8 cellular contexts compared by ENCODE assay signal in the genomic region with DNA sequence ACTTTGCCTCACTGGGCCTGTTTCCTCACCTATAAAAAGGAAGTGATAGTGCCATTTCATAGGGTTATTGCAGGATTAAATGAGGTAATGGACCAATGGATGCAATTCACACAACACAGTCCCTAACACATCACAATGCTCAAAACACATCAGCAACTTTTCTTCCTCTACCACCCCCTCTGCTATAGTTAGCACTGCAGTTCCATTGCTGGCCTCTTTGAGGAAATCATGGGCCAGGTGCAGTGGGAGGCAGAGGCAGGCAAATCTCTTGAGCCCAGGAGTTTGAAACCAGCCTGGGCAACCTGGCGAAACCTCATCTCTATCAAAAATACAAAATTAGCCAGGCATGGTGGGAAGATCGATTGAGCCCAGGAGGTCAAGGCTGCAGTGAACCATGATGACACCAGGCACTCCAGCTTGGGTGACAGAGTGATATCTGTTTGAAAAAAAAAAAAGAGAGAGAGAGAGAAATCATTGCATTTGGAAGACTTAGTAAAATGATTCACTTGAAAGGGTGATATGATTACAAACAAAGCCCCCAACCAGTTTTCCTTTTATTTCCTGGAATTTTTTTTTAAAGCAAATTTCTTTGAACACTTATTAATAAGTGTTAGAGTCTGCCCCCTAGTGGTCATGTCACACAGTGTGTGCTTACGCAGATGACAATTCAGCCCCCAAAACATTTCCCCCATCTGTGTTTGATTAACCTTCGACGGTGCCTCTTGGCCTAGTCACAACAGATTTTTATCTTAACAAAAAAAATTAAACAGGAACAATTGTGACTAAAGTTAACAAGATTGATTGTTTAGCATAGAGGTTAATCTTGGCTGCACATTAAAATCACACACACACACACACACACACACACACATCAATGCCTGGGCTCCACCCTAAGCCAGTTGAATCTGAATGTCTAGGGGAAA.
DNase-seq lines count a peak whose midpoint lies in the region; ATAC-seq and TF ChIP-seq lines count a peak whose summit lies in the region.

No MANE protein-coding gene starts in this region.

- TF ChIP-seq CTCF in 22Rv1 (IDR thresholded peaks at IDR 0.05), result peak; percentile 87
- TF ChIP-seq CTCF in OCI-LY1 (IDR thresholded peaks at IDR 0.05; ENCODE audit: low read length), result peak; percentile 86
- peak; percentile 81 for TF ChIP-seq CTCF in brain microvascular endothelial cell (IDR thresholded peaks at IDR 0.05; ENCODE audit: low read depth, low read length, missing control alignments)
- TF ChIP-seq CTCF in stomach (IDR thresholded peaks at IDR 0.05), result peak in 4 of 7 experiments; percentile 35 to 76 (median 60)

- in situ Hi-C loops in brain microvascular endothelial cell (cut with HindIII; ENCODE audit: low pct_ligation_motif_present, low sequenced_read_pairs), result no loop called here

- H3K4me2 ChIP-seq in OCI-LY1 (ENCODE audit: low read length), result no peak overlapping the region

- H3K9me2 ChIP-seq in OCI-LY1 (ENCODE audit: low read depth, low read length), result no peaks in the 10 kb centered on the region

- H3K9me3 ChIP-seq in OCI-LY1 (ENCODE audit: low read length) (no peaks in the 10 kb centered on the region), stomach (no peaks in the 10 kb centered on the region)

- H3K4me1 ChIP-seq in OCI-LY1 (ENCODE audit: insufficient read depth, low read length, severe bottlenecking), result peaks cover 4% of the 10 kb centered on the region
- H3K4me1 ChIP-seq in stomach, result no peaks in the 10 kb centered on the region

- WGBS in stomach, 5 donors, result 28 to 31% (median 29%) methylated on average over 5 of the region's 5 CpGs

- no peak overlapping the region for H3K4me3 ChIP-seq in OCI-LY1 (ENCODE audit: low read depth, low read length, poor library complexity, severe bottlenecking)
- H3K4me3 ChIP-seq in brain microvascular endothelial cell (ENCODE audit: low read depth, low read length), result no peak overlapping the region
- H3K4me3 ChIP-seq in stomach, result no peak overlapping the region

- H3F3A ChIP-seq in OCI-LY1 (ENCODE audit: insufficient read depth, low read length), result no peaks in the 10 kb centered on the region

- H3K27ac ChIP-seq in 22Rv1, result no peak overlapping the region
- H3K27ac ChIP-seq in OCI-LY1 (ENCODE audit: low read depth, low read length, poor library complexity, severe bottlenecking), result no peak overlapping the region
- H3K27ac ChIP-seq in brain microvascular endothelial cell, result no peak overlapping the region
- H3K27ac ChIP-seq in stomach, result no peak overlapping the region

- DNase-seq in ELF-1 (ENCODE audit: low read depth, low spot score), result peak; percentile 12
- peak; percentile 29 for DNase-seq in brain microvascular endothelial cell
- peak; percentile 13 for DNase-seq in kidney glomerular epithelial cell (lab: John Stamatoyannopoulos, UW)
- DNase-seq in stomach, result peak; percentile 29

- ATAC-seq in HG03066 (IDR thresholded peaks at IDR 0.05; ENCODE audit: low read depth, unreplicated experiment), result peak; percentile 58
- no peak for ATAC-seq in GM19467 (IDR thresholded peaks at IDR 0.05; ENCODE audit: unreplicated experiment)

- H4K20me1 ChIP-seq in OCI-LY1 (ENCODE audit: insufficient read depth, low read length), result no peaks in the 10 kb centered on the region

- intact Hi-C loops in stomach (cut with DNase I; ENCODE audit: low total_unique reads), result no loop called here

- no peaks in the 10 kb centered on the region for H3K79me2 ChIP-seq in OCI-LY1 (ENCODE audit: insufficient read depth, low read length)

- H2AFZ ChIP-seq in OCI-LY1 (ENCODE audit: low read length), result no peak overlapping the region

- no peak overlapping the region for H3K9ac ChIP-seq in OCI-LY1 (ENCODE audit: low read length)

- no peak for TF ChIP-seq POLR2A in stomach (IDR thresholded peaks at IDR 0.05)

- H3K27me3 ChIP-seq in OCI-LY1 (ENCODE audit: insufficient read depth, low read length) (no peaks in the 10 kb centered on the region), brain microvascular endothelial cell (replicated peaks) (no peaks in the 10 kb centered on the region), stomach (peaks cover 0 to 2% (median 0%) of the 10 kb centered on the region in 3 donors)

- TF ChIP-seq EP300 in stomach (IDR thresholded peaks at IDR 0.05), result no peak

- H3K36me3 ChIP-seq in OCI-LY1 (ENCODE audit: insufficient read depth, low read length) (no peaks in the 10 kb centered on the region), brain microvascular endothelial cell (replicated peaks) (no peaks in the 10 kb centered on the region), stomach (no peaks in the 10 kb centered on the region)
